ENCODE assay signal across 14 cellular contexts in the genomic region with DNA sequence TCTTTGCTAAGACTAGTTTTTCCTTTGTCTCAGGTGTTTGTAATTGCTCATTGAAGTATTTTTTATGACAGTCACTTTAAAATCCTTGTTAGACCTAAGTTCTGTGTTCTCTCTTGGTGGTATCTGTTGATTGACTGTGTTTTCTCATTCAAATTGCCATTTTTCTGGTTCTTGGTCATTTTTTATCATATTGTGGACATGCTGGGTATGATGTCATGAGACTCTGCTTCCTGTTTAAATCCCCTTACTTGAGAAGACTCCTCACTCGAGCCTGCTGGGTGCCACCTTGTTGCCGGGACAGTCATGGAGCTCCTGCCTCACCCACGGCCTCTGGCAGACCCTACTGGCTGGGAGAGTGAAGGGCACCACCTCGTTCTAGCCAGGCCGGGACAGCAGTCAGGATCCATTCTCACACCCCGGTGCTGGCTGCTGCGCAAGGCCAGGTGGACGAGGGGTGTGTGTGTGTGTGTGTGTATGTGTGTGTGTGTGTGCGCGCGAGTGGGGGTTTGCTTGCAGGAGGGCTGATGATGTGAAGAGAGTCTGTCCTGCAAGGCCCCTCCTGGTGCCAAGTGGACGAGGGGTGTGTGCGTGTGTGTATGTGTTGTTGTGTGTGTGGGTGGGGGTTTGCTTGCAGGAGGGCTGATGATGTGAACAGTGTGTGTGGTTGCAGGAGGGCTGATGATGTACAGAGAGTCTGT. TPM values are rescaled to one million over a fixed set of nuclear protein-coding genes. Genes with fewer than 3 reads are reported as not detected.
A peak's percentile ranks its signal among the peaks of the same experiment; 100 is the strongest.
DNase-seq lines count a peak whose midpoint lies in the region; TF ChIP-seq lines count a peak whose summit lies in the region.
"Had no signal": no experiment of that assay in that cellular context is flagged by ENCODE, and none has a peak within 500 bp of the region (broad histone marks: within the 10 kb centered on the region; RNA-seq: fewer than 3 reads in every experiment).

No MANE protein-coding gene starts in this region.

- H3K4me1 Mint-ChIP-seq in osteocyte (ENCODE audit: unreplicated experiment): peaks cover 9% of the 10 kb centered on the region

- DNase-seq in DMS53 (lab: John Stamatoyannopoulos, UW): peak; percentile 41
- no peak for DNase-seq in DMS53 treated with DMSO at 0.1 percent for 48 hours (lab: John Stamatoyannopoulos, UW; ENCODE audit: unreplicated experiment)
- DNase-seq in NB4 (ENCODE audit: low read depth): peak; percentile 39
- DNase-seq in choroid plexus epithelial cell (ENCODE audit: low read depth): peak; percentile 17
- DNase-seq in osteocyte (ENCODE audit: extremely low spot score, unreplicated experiment): peak; percentile 81
- no peak for DNase-seq in DMS 273 treated with DMSO at 0.1 percent for 48 hours (lab: John Stamatoyannopoulos, UW)
- no peak for DNase-seq in stimulated activated CD8-positive, alpha-beta memory T cell treated with anti-CD3 and anti-CD28 coated beads, Interleukin-4, amount 100 ng/mL, for 48 hours
- DNase-seq in activated gamma-delta T cell (lab: John Stamatoyannopoulos, UW): no peak
- DNase-seq: anterior cingulate cortex; mammary epithelial cell; stimulated activated CD4-positive, alpha-beta T cell treated with anti-CD3 and anti-CD28 coated beads, Interleukin-4, amount 100 ng/mL, for 1 hour; stomach; T-cell had no signal

- TF ChIP-seq CTCF in NB4 (IDR thresholded peaks at IDR 0.05; ENCODE audit: low read depth, low read length): no peak
- no peak for TF ChIP-seq CTCF in choroid plexus epithelial cell (conservative IDR thresholded peaks at IDR 0.05; ENCODE audit: low read depth, low read length)
- no peak for TF ChIP-seq CTCF in osteocyte (IDR thresholded peaks at IDR 0.05)

- H3K36me3 Mint-ChIP-seq in osteocyte (ENCODE audit: unreplicated experiment): peaks cover 5% of the 10 kb centered on the region

- no peak overlapping the region for H3K27ac Mint-ChIP-seq in osteocyte (ENCODE audit: unreplicated experiment)
- H3K27ac Mint-ChIP-seq: T-cell had no signal

- H3K4me3 ChIP-seq in NB4 (ENCODE audit: low read depth, low read length) (no peak overlapping the region), choroid plexus epithelial cell (ENCODE audit: low read depth, low read length) (no peak overlapping the region)
- H3K4me3 ChIP-seq: prostate gland, stomach had no signal

- H3K27me3 Mint-ChIP-seq in osteocyte (ENCODE audit: unreplicated experiment): no peaks in the 10 kb centered on the region
- H3K27me3 Mint-ChIP-seq: T-cell had no signal

- H3K9me3 Mint-ChIP-seq in osteocyte (ENCODE audit: unreplicated experiment): peaks cover 6% of the 10 kb centered on the region
- H3K9me3 Mint-ChIP-seq: T-cell had no signal

- TF ChIP-seq POLR2A in NB4 (IDR thresholded peaks at IDR 0.05; ENCODE audit: extremely low read depth, insufficient read length): no peak

- no peak overlapping the region for H3K4me3 Mint-ChIP-seq in osteocyte (ENCODE audit: unreplicated experiment)
- H3K4me3 Mint-ChIP-seq: T-cell had no signal

RNA-seq across cellular contexts. Expression of gene CEP72, which starts 4.4 kb away (rescaled TPM):
- 5.4 and 7.6 TPM in 2 replicates for total RNA-seq in osteocyte

Comparison
In these comparisons a context has a peak if more than half of its experiments do, and no peak if none do; other contexts are left out.
1. DNase-seq: peak in DMS53 (single experiment), NB4 (single experiment), choroid plexus epithelial cell (single experiment) and osteocyte (single experiment); none in DMS53 treated with DMSO at 0.1 percent for 48 hours (single experiment), DMS 273 treated with DMSO at 0.1 percent for 48 hours (single experiment), stimulated activated CD8-positive, alpha-beta memory T cell treated with anti-CD3 and anti-CD28 coated beads, Interleukin-4, amount 100 ng/mL, for 48 hours (single experiment) and activated gamma-delta T cell (single experiment).